In genomic region chr15:33069161-33069560, GRCh38 we compare ENCODE assay signal across 1 cellular context.
TF ChIP-seq lines count a peak whose summit lies in the region.

No MANE protein-coding gene starts in this region.

TF ChIP-seq in WTC11, 78 proteins besides CTCF, POLR2A, EP300 and RAD21:
- TF ChIP-seq ZNF281 (CRISPR knock-in tag; IDR thresholded peaks at IDR 0.05) (no peak), RORB (CRISPR knock-in tag; IDR thresholded peaks at IDR 0.05) (no peak), TEAD1 (CRISPR knock-in tag; IDR thresholded peaks at IDR 0.05) (no peak), TP53 (CRISPR knock-in tag; IDR thresholded peaks at IDR 0.05) (no peak), AFF4 (CRISPR knock-in tag; IDR thresholded peaks at IDR 0.05; ENCODE audit: borderline replicate concordance) (no peak), ZNF416 (CRISPR knock-in tag; IDR thresholded peaks at IDR 0.05) (no peak), STAT6 (CRISPR knock-in tag; conservative IDR thresholded peaks at IDR 0.05; ENCODE audit: low read depth) (no peak), ZNF138 (CRISPR knock-in tag; conservative IDR thresholded peaks at IDR 0.05) (no peak), ZSCAN18 (CRISPR knock-in tag; IDR thresholded peaks at IDR 0.05) (no peak), GRHL2 (CRISPR knock-in tag; IDR thresholded peaks at IDR 0.05; ENCODE audit: insufficient replicate concordance, severe bottlenecking) (no peak), CDX4 (CRISPR knock-in tag; IDR thresholded peaks at IDR 0.05; ENCODE audit: borderline replicate concordance) (no peak), PRDM15 (CRISPR knock-in tag; IDR thresholded peaks at IDR 0.05) (no peak), MXD4 (CRISPR knock-in tag; IDR thresholded peaks at IDR 0.05; ENCODE audit: borderline replicate concordance) (no peak), ZMAT4 (CRISPR knock-in tag; IDR thresholded peaks at IDR 0.05) (no peak)
